In the genomic region with DNA sequence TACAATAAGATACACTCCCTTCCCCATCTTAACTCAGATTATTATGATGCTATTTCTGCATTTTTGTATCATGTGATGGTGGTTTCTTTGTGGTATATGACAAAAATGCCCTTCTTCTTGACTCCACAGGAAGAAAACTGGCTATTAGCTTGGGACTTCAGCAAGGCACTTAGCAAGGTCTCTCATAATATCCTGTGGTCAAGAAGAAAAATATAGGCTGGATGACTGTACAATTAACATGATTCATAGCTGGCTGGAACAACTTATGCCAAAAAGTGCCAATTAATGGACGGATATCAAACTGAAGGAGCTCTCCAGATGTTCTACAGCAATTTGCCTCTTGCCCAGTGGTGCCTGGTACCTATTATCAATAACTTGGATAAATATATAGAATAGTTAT, we compare ENCODE assay signal across 28 cellular contexts. TPM values are rescaled to one million over a fixed set of nuclear protein-coding genes. Genes with fewer than 3 reads are reported as not detected.
DNase-seq lines count a peak whose midpoint lies in the region; ATAC-seq and TF ChIP-seq lines count a peak whose summit lies in the region.
"Had no signal": no experiment of that assay in that cellular context is flagged by ENCODE, and none has a peak within 500 bp of the region (broad histone marks: within the 10 kb centered on the region; RNA-seq: fewer than 3 reads in every experiment).

No MANE protein-coding gene starts in this region.

- TF ChIP-seq CTCF in fibroblast of pulmonary artery (IDR thresholded peaks at IDR 0.05; ENCODE audit: low read length, missing control alignments) (no peak), esophagus muscularis mucosa (IDR thresholded peaks at IDR 0.05) (no peak)

- H2AFZ ChIP-seq in ACC112 (ENCODE audit: low read length, unreplicated experiment), result no peak overlapping the region

- ATAC-seq in stimulated activated memory B cell treated with anti-CD40 and anti-IgM and Interleukin-4, amounts not matched to agents 10 μg/mL and 1 μg/mL and 100 μg/mL, for 72 hours, result no peak
- ATAC-seq: left lobe of liver had no signal

- H3K4me3 Mint-ChIP-seq in stimulated activated memory B cell treated with anti-CD40 and anti-IgM and Interleukin-4, amounts not matched to agents 10 μg/mL and 1 μg/mL and 100 μg/mL, for 72 hours, result no peak overlapping the region
- H3K4me3 Mint-ChIP-seq: IgD-negative memory B cell, nephron had no signal

- H3K4me3 ChIP-seq in ACC112 (ENCODE audit: low read depth, low read length), result no peak overlapping the region
- no peak overlapping the region for H3K4me3 ChIP-seq in fibroblast of pulmonary artery (replicated peaks; ENCODE audit: low read depth, low read length)
- H3K4me3 ChIP-seq in esophagus muscularis mucosa, result no peak overlapping the region
- H3K4me3 ChIP-seq: smooth muscle cell had no signal

- DNase-seq in HT1080 (ENCODE audit: low read depth) (peak; percentile 66), astrocyte of the hippocampus (ENCODE audit: low read depth, low spot score) (peak; percentile 47), fibroblast of pulmonary artery (ENCODE audit: low read depth) (peak; percentile 37), esophagus muscularis mucosa (ENCODE audit: extremely low spot score) (no peak), activated T-cell treated with anti-CD3 and anti-CD28 coated beads for 4 hours (no peak)
- DNase-seq in activated naive CD4-positive, alpha-beta T cell treated with anti-CD3 and anti-CD28 coated beads, Interleukin-2, amount 50 U/mL, for 16 hours, result no peak
- DNase-seq: ACHN; activated CD4-positive, alpha-beta T cell treated with anti-CD3 and anti-CD28 coated beads for 4 hours; activated gamma-delta T cell; aorta; CD4-positive, alpha-beta T cell; cortex of kidney; glutamatergic neuron; midbrain; MV-4-11; NCI-H187 treated with DMSO at 0.1 percent for 48 hours; NCI-H446; stimulated activated CD4-positive, alpha-beta T cell treated with anti-CD3 and anti-CD28 coated beads, Interleukin-4, amount 100 ng/mL, for 4 hours; SW 1271 had no signal

- H3K79me2 ChIP-seq in ACC112 (ENCODE audit: control insufficient read depth, insufficient read depth, low read length, unreplicated experiment), result peaks cover 12% of the 10 kb centered on the region

- no peak for TF ChIP-seq EP300 in esophagus muscularis mucosa (IDR thresholded peaks at IDR 0.05)

- H3K9me3 ChIP-seq in esophagus muscularis mucosa, result no peaks in the 10 kb centered on the region

- peak overlapping the region; percentile 61 for H3K27ac ChIP-seq in ACC112 (ENCODE audit: low read depth, low read length)
- H3K27ac ChIP-seq in esophagus muscularis mucosa (replicated peaks in 1 of 4), result no peak overlapping the region
- H3K27ac ChIP-seq: epithelial cell of prostate, HL-60 had no signal

- H3K4me1 Mint-ChIP-seq in stimulated activated memory B cell treated with anti-CD40 and anti-IgM and Interleukin-4, amounts not matched to agents 10 μg/mL and 1 μg/mL and 100 μg/mL, for 72 hours, result peaks cover 16% of the 10 kb centered on the region

- TF ChIP-seq POLR2A in esophagus muscularis mucosa (IDR thresholded peaks at IDR 0.05; ENCODE audit: low read depth), result no peak

- H3K36me3 Mint-ChIP-seq in stimulated activated memory B cell treated with anti-CD40 and anti-IgM and Interleukin-4, amounts not matched to agents 10 μg/mL and 1 μg/mL and 100 μg/mL, for 72 hours, result peaks cover 5% of the 10 kb centered on the region

- H3K27me3 ChIP-seq in ACC112 (ENCODE audit: insufficient read depth, low read length), result no peaks in the 10 kb centered on the region
- no peaks in the 10 kb centered on the region for H3K27me3 ChIP-seq in esophagus muscularis mucosa

- H3K9me3 Mint-ChIP-seq in stimulated activated memory B cell treated with anti-CD40 and anti-IgM and Interleukin-4, amounts not matched to agents 10 μg/mL and 1 μg/mL and 100 μg/mL, for 72 hours, result no peaks in the 10 kb centered on the region
- H3K9me3 Mint-ChIP-seq: CD4-positive, alpha-beta T cell had no signal

- H3K4me1 ChIP-seq in ACC112 (ENCODE audit: control insufficient read depth, insufficient read depth, low read length, unreplicated experiment) (peaks cover 16% of the 10 kb centered on the region), esophagus muscularis mucosa (peaks cover 0 to 24% (median 21%) of the 10 kb centered on the region in 4 donors)

- WGBS in esophagus muscularis mucosa, result 79% methylated on average over 1 of the region's 1 CpG

- peaks cover 10% of the 10 kb centered on the region for H3K27me3 Mint-ChIP-seq in stimulated activated memory B cell treated with anti-CD40 and anti-IgM and Interleukin-4, amounts not matched to agents 10 μg/mL and 1 μg/mL and 100 μg/mL, for 72 hours
- H3K27me3 Mint-ChIP-seq: CD4-positive, alpha-beta T cell; progenitor cell of endocrine pancreas had no signal

- H3K36me3 ChIP-seq in ACC112 (ENCODE audit: insufficient read depth, low read length) (no peaks in the 10 kb centered on the region), esophagus muscularis mucosa (no peaks in the 10 kb centered on the region)

- intact Hi-C loops in esophagus muscularis mucosa (cut with DNase I), result no loop called here

- no peak overlapping the region for H3K27ac Mint-ChIP-seq in stimulated activated memory B cell treated with anti-CD40 and anti-IgM and Interleukin-4, amounts not matched to agents 10 μg/mL and 1 μg/mL and 100 μg/mL, for 72 hours
- H3K27ac Mint-ChIP-seq: IgD-negative memory B cell, progenitor cell of endocrine pancreas had no signal

RNA-seq across cellular contexts. Expression of a gene that starts 2.3 kb away (rescaled TPM):
- total RNA-seq in HT1080 (2014; rRNA removed; shearing (Covaris generic)), result not detected in 2 replicates
- 0.17 TPM in 1 of 2 replicates, not detected in the other for polyA plus RNA-seq in HT1080 (2015; cell fraction: cytosol; rRNA removed)
- polyA plus RNA-seq in HT1080 (2015; cell fraction: nucleus; rRNA removed), result not detected in 2 replicates
- total RNA-seq in esophagus muscularis mucosa, result 100 to 1,000 TPM in 1 of 4 donors, 10 to 100 TPM in 3; 51.5 to 119 (median 69.0) TPM

Comparison
In these comparisons a context has a peak if more than half of its experiments do, and no peak if none do; other contexts are left out.
1. DNase-seq: peak in HT1080 (single experiment), astrocyte of the hippocampus (single experiment) and fibroblast of pulmonary artery (single experiment); none in activated naive CD4-positive, alpha-beta T cell treated with anti-CD3 and anti-CD28 coated beads, Interleukin-2, amount 50 U/mL, for 16 hours (single experiment), esophagus muscularis mucosa (single experiment) and activated T-cell treated with anti-CD3 and anti-CD28 coated beads for 4 hours (single experiment).
2. RNA of a gene that starts 2.3 kb away (total RNA-seq): 51.5 to 119 TPM in esophagus muscularis mucosa; not detected in HT1080; every median in the first group is over 10 times any median in the second.